Comparison of ENCODE assay signal across 12 cellular contexts in genomic region chr12:128240745-128241144, GRCh38. TPM values are rescaled to one million over a fixed set of nuclear protein-coding genes. Genes with fewer than 3 reads are reported as not detected.
"Had no signal": no experiment of that assay in that cellular context is flagged by ENCODE, and none has a peak within 500 bp of the region (broad histone marks: within the 10 kb centered on the region; RNA-seq: fewer than 3 reads in every experiment).

No MANE protein-coding gene starts in this region.

- H3K27ac ChIP-seq: GM23248 had no signal

- DNase-seq: GM23248, GOT3, H7, Kasumi-1, KG1 had no signal

- H3K4me1 ChIP-seq: HAP-1 had no signal

- H3K9me3 ChIP-seq: HAP-1 had no signal

- H3K36me3 ChIP-seq: HAP-1 had no signal

- H3K4me3 ChIP-seq: GM23248, HAP-1, K562 had no signal

- ATAC-seq: HCT116, HepG2, K562 had no signal

- H3K9ac ChIP-seq: GM23248 had no signal

- FAIRE-seq: HepG2, HTR-8/SVneo, K562 had no signal

- H2AFZ ChIP-seq: GM23248 had no signal

RNA-seq across cellular contexts. Expression of gene TMEM132C, which starts 26.2 kb away (rescaled TPM):
- total RNA-seq: GM23248, HepG2, HT-29, K562 had no signal
- polyA plus RNA-seq: GM23248, HepG2, IgD-negative memory B cell, K562 had no signal
